26 cellular contexts compared by ENCODE assay signal in the genomic region with DNA sequence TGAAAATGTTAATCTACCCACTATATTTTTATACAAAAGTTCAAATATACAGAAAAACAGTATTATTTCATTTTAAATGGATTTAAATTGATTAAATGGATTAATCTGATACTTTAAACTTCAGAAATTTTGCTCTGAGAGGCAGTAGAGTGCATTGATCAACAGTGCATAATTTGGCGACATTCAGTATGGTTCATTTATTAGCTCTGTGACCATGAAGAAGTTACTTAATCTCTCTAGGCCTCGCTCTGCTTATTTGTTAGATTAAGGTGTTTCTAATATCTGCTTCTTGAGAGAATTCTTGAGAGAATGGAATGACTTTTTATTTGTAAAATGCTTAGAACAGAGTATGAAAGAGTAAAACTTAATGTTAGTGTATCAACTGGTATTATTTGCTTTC.
"Had no signal": no experiment of that assay in that cellular context is flagged by ENCODE, and none has a peak within 500 bp of the region (broad histone marks: within the 10 kb centered on the region; RNA-seq: fewer than 3 reads in every experiment).

No MANE protein-coding gene starts in this region.

- FAIRE-seq: endometrium, keratinocyte had no signal

- H3K9me3 Mint-ChIP-seq: dendritic cell treated with granulocyte-macrophage colony-stimulating factor and Interleukin-4, amounts not matched to agents 40 ng/mL and 50 ng/mL, for 4 days; effector memory CD8-positive, alpha-beta T cell had no signal

- H2AFZ ChIP-seq: hepatocyte had no signal

- H3K27ac ChIP-seq: colonic mucosa, epithelial cell of prostate, esophagus squamous epithelium, gastroesophageal sphincter, heart left ventricle, hepatocyte, lower lobe of right lung had no signal

- H3K27me3 ChIP-seq: colonic mucosa, esophagus squamous epithelium, gastroesophageal sphincter, heart left ventricle, hepatocyte had no signal

- H3K4me3 Mint-ChIP-seq: dendritic cell treated with granulocyte-macrophage colony-stimulating factor and Interleukin-4, amounts not matched to agents 40 ng/mL and 50 ng/mL, for 4 days; effector memory CD8-positive, alpha-beta T cell; endodermal cell; mesothelial cell of epicardium; naive thymus-derived CD8-positive, alpha-beta T cell had no signal

- H3K9me3 ChIP-seq: colonic mucosa, esophagus squamous epithelium, gastroesophageal sphincter, lower lobe of right lung, mucosa of descending colon had no signal

- H3K36me3 ChIP-seq: colonic mucosa, esophagus squamous epithelium, gastroesophageal sphincter, heart left ventricle, lower lobe of right lung had no signal

- H3K4me2 ChIP-seq: hepatocyte had no signal

- H3K4me1 Mint-ChIP-seq: endodermal cell, mesothelial cell of epicardium had no signal

- H3K27me3 Mint-ChIP-seq: dendritic cell treated with granulocyte-macrophage colony-stimulating factor and Interleukin-4, amounts not matched to agents 40 ng/mL and 50 ng/mL, for 4 days; effector memory CD8-positive, alpha-beta T cell; naive B cell; naive thymus-derived CD8-positive, alpha-beta T cell had no signal

- ATAC-seq: effector memory CD8-positive, alpha-beta T cell; esophagus mucosa; gastroesophageal sphincter; heart left ventricle; left cardiac atrium; left ventricle myocardium superior; lower lobe of right lung; mucosa of descending colon; naive thymus-derived CD8-positive, alpha-beta T cell had no signal

- H3K27ac Mint-ChIP-seq: dendritic cell treated with granulocyte-macrophage colony-stimulating factor and Interleukin-4, amounts not matched to agents 40 ng/mL and 50 ng/mL, for 4 days; effector memory CD8-positive, alpha-beta T cell; endodermal cell; mesothelial cell of epicardium had no signal

- DNase-seq: colonic mucosa; cortex of kidney; effector CD8-positive, alpha-beta T cell; effector memory CD8-positive, alpha-beta T cell; endodermal cell; erythroblast; esophagus squamous epithelium; foreskin fibroblast; foreskin melanocyte; heart left ventricle; hypothalamus; left cardiac atrium; left ventricle myocardium superior; lower lobe of right lung; mesenchymal stem cell; mucosa of descending colon; naive B cell; naive thymus-derived CD8-positive, alpha-beta T cell had no signal

- H3K4me3 ChIP-seq: colonic mucosa, esophagus squamous epithelium, gastroesophageal sphincter, heart left ventricle, hepatocyte, lower lobe of right lung, mucosa of descending colon had no signal

- H3K4me1 ChIP-seq: colonic mucosa, esophagus squamous epithelium, gastroesophageal sphincter, lower lobe of right lung had no signal

- H3K79me2 ChIP-seq: hepatocyte had no signal
